27 cellular contexts compared by ENCODE assay signal in the genomic region with DNA sequence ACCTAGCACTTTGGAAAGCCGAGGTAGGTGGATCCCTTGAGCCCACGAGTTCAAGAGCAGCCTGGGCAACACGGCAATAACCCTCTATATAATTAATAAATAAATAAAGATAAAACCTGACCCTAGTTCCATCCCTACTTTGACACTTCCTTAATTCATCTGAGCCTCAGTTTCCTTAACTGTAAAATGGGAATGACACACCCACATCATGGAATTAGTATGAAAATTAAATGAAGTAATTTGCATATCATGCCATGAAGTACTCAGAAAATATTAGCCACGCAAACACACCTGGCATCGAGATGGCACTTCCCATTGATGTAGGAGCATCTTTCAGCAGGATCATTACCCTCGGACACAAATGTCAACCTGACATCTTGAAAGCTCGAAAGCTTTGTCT. TPM values are rescaled to one million over a fixed set of nuclear protein-coding genes. Genes with fewer than 3 reads are reported as not detected.
DNase-seq lines count a peak whose midpoint lies in the region; ATAC-seq, FAIRE-seq and TF ChIP-seq lines count a peak whose summit lies in the region.
"Had no signal": no experiment of that assay in that cellular context is flagged by ENCODE, and none has a peak within 500 bp of the region (broad histone marks: within the 10 kb centered on the region; RNA-seq: fewer than 3 reads in every experiment).

No MANE protein-coding gene starts in this region.

- TF ChIP-seq EP300 in H1 (IDR thresholded peaks at IDR 0.05; ENCODE audit: borderline replicate concordance in 1 of 2, low read depth in 2 of 2, low read length in 2 of 2), result no peak

- H3K4ac ChIP-seq in H1 (replicated peaks; ENCODE audit: insufficient read length, low read depth, low read length), result no peak overlapping the region

- H3K9me3 ChIP-seq in left ventricle myocardium inferior (replicated peaks) (no peaks in the 10 kb centered on the region), H1 (ENCODE audit: insufficient read depth in 2 of 2, low read depth in 1 of 2, low read length in 1 of 2) (no peaks in the 10 kb centered on the region), aorta (ENCODE audit: control insufficient read depth, low read length) (no peaks in the 10 kb centered on the region)
- H3K9me3 ChIP-seq: mucosa of descending colon, prostate gland had no signal

- peaks cover 31% of the 10 kb centered on the region for H3K36me3 Mint-ChIP-seq in osteocyte (ENCODE audit: unreplicated experiment)

- H3K27me3 Mint-ChIP-seq in osteocyte (ENCODE audit: unreplicated experiment), result no peaks in the 10 kb centered on the region
- H3K27me3 Mint-ChIP-seq: activated CD4-positive, alpha-beta T cell treated with anti-CD3 and anti-CD28 coated beads, Interleukin-2, amount 10 ng/mL, durations not matched to agents 24 days and 14 days; activated CD8-positive, alpha-beta memory T cell treated with anti-CD3 and anti-CD28 coated beads, Interleukin-2, amount 10 ng/mL, durations not matched to agents 7 days and 5 days; activated T-helper 17 cell treated with anti-CD3 and anti-CD28 coated beads, Interleukin-2, amount 50 U/mL, for 72 hours had no signal

- H3K4me3 Mint-ChIP-seq in osteocyte (ENCODE audit: unreplicated experiment), result no peak overlapping the region
- H3K4me3 Mint-ChIP-seq: activated CD4-positive, alpha-beta T cell treated with anti-CD3 and anti-CD28 coated beads, Interleukin-2, amount 10 ng/mL, durations not matched to agents 24 days and 14 days; activated CD8-positive, alpha-beta memory T cell treated with anti-CD3 and anti-CD28 coated beads, Interleukin-2, amount 10 ng/mL, durations not matched to agents 7 days and 5 days; activated T-helper 17 cell treated with anti-CD3 and anti-CD28 coated beads, Interleukin-2, amount 50 U/mL, for 72 hours; neural progenitor cell had no signal

- H3K79me2 ChIP-seq in H1 (ENCODE audit: control insufficient read depth in 1 of 2, insufficient read depth in 2 of 2, low read length in 2 of 2), result peaks cover 53 to 97% of the 10 kb centered on the region in 2 experiments

- H3K56ac ChIP-seq in H1 (replicated peaks; ENCODE audit: insufficient read length, low read depth, low read length), result no peak overlapping the region

- no peak for FAIRE-seq in H1 (lab: Jason Lieb, UNC)
- FAIRE-seq: A204.1, bronchial epithelial cell, D721Med, GM18507 had no signal

- H3K4me3 ChIP-seq in left ventricle myocardium inferior (no peak overlapping the region), H1 (ENCODE audit: extremely low read depth in 1 of 4, insufficient read depth in 2 of 4, low read depth in 3 of 4, low read length in 4 of 4) (no peak overlapping the region), aorta (ENCODE audit: low read length in 2 of 2) (no peak overlapping the region)
- H3K4me3 ChIP-seq: mucosa of descending colon, neural progenitor cell, prostate gland had no signal

- no peak for TF ChIP-seq POLR2A in H1 (IDR thresholded peaks at IDR 0.05; ENCODE audit: control extremely low read depth in 1 of 2, low read depth in 2 of 2, low read length in 2 of 2)
- TF ChIP-seq POLR2A in erythroblast (IDR thresholded peaks at IDR 0.05; ENCODE audit: low read length), result no peak

- no peaks in the 10 kb centered on the region for H3K23me2 ChIP-seq in H1 (ENCODE audit: low read depth, low read length)

- no peak overlapping the region for H2BK5ac ChIP-seq in H1 (ENCODE audit: low read depth, low read length)

- H2AK5ac ChIP-seq in H1 (ENCODE audit: low read depth, low read length), result no peak overlapping the region

- no peak overlapping the region for H2AFZ ChIP-seq in H1 (ENCODE audit: low read length)
- H2AFZ ChIP-seq: neural progenitor cell had no signal

- no peak overlapping the region for H3K9ac ChIP-seq in H1 (replicated peaks in 1 of 4; ENCODE audit: extremely low read depth in 1 of 4, low read depth in 3 of 4, low read length in 3 of 4)
- H3K9ac ChIP-seq: neural progenitor cell had no signal

- H3K4me2 ChIP-seq in H1 (ENCODE audit: insufficient read depth in 1 of 2, low read depth in 2 of 2, low read length in 2 of 2), result no peak overlapping the region
- H3K4me2 ChIP-seq: neural progenitor cell had no signal

- TF ChIP-seq CTCF in left ventricle myocardium inferior (IDR thresholded peaks at IDR 0.05; ENCODE audit: borderline replicate concordance), result no peak
- no peak for TF ChIP-seq CTCF in H1 (IDR thresholded peaks at IDR 0.05; ENCODE audit: control extremely low read depth in 1 of 3, insufficient read depth in 1 of 3, low read depth in 1 of 3, low read length in 3 of 3)
- no peak for TF ChIP-seq CTCF in osteocyte (IDR thresholded peaks at IDR 0.05)

- H3K14ac ChIP-seq in H1 (ENCODE audit: insufficient read length), result no peak overlapping the region

- H3K18ac ChIP-seq in H1 (ENCODE audit: extremely low read depth, low read length), result no peak overlapping the region

- H2BK15ac ChIP-seq in H1 (ENCODE audit: low read length), result no peak overlapping the region

- H4K8ac ChIP-seq in H1 (ENCODE audit: extremely low read depth, insufficient read depth, low read length), result no peak overlapping the region

- H3K27ac ChIP-seq in left ventricle myocardium inferior (replicated peaks) (peak overlapping the region; percentile 81), H1 (ENCODE audit: low read depth, low read length) (no peak overlapping the region), aorta (ENCODE audit: low read depth in 1 of 2, low read length in 2 of 2) (no peak overlapping the region)
- H3K27ac ChIP-seq: HL-60, neural progenitor cell had no signal

- H2BK120ac ChIP-seq in H1 (replicated peaks; ENCODE audit: low read depth, low read length), result no peak overlapping the region

- H3K4me1 ChIP-seq in left ventricle myocardium inferior (peaks cover 86% of the 10 kb centered on the region), H1 (replicated peaks in 1 of 4; ENCODE audit: control insufficient read depth in 3 of 4, insufficient read depth in 4 of 4, low read length in 3 of 4) (peaks cover 5 to 23% (median 14%) of the 10 kb centered on the region in 4 experiments; a peak in 6 of 7 replicates), aorta (ENCODE audit: control insufficient read depth in 1 of 2, insufficient read depth in 2 of 2, low read length in 2 of 2) (peaks cover 4% of the 10 kb centered on the region in 2 donors)

- peak overlapping the region; percentile 22 for H4K91ac ChIP-seq in H1 (replicated peaks; ENCODE audit: insufficient read length, low read length)

- peak overlapping the region; percentile 41 for H3K27ac Mint-ChIP-seq in osteocyte (ENCODE audit: unreplicated experiment)
- H3K27ac Mint-ChIP-seq: activated CD4-positive, alpha-beta T cell treated with anti-CD3 and anti-CD28 coated beads, Interleukin-2, amount 10 ng/mL, durations not matched to agents 24 days and 14 days; activated CD8-positive, alpha-beta memory T cell treated with anti-CD3 and anti-CD28 coated beads, Interleukin-2, amount 10 ng/mL, durations not matched to agents 7 days and 5 days; activated T-helper 17 cell treated with anti-CD3 and anti-CD28 coated beads, Interleukin-2, amount 50 U/mL, for 72 hours had no signal

- H3K36me3 ChIP-seq in left ventricle myocardium inferior, result no peaks in the 10 kb centered on the region
- H3K36me3 ChIP-seq in H1 (ENCODE audit: control insufficient read depth in 2 of 4, insufficient read depth in 4 of 4, low read length in 3 of 4), result peaks cover 0 to 18% (median 4%) of the 10 kb centered on the region in 4 experiments; a peak in 3 of 8 replicates
- H3K36me3 ChIP-seq in aorta (ENCODE audit: control insufficient read depth in 1 of 2, insufficient read depth in 2 of 2, low read length in 1 of 2), result no peaks in the 10 kb centered on the region
- H3K36me3 ChIP-seq: neural progenitor cell, prostate gland had no signal

- intact Hi-C loops in left ventricle myocardium inferior (cut with micrococcal nuclease) (no loop called here), Right ventricle myocardium inferior (cut with DNase I) (loop anchor here (2.0 kb wide), 1 partner anchor 13 kb away; no protein-coding TSS in a partner anchor), aorta (cut with DNase I) (no loop called here)

- H4K20me1 ChIP-seq in H1 (replicated peaks in 1 of 2; ENCODE audit: control insufficient read depth in 1 of 2, insufficient read depth in 2 of 2, low read length in 2 of 2), result peaks cover 11 to 34% of the 10 kb centered on the region in 2 experiments

- 97% methylated on average over 7 of the region's 7 CpGs; no CpG with 5 or more reads in 1 of the 2 experiments for WGBS in H1 (ENCODE audit: extremely low coverage in 1 of 2, insufficient coverage in 1 of 2, insufficient read length in 1 of 2, insufficient replicate concordance in 2 of 2, low coverage in 1 of 2, low lambda C conversion rate in 2 of 2, missing lambda C conversion rate in 1 of 2), 2 experiments
- WGBS in aorta, 2 donors, result 96 to 97% methylated on average over 7 of the region's 7 CpGs

- DNase-seq in left ventricle myocardium inferior, result no peak
- DNase-seq in Right ventricle myocardium inferior (ENCODE audit: missing footprints), result no peak
- no peak for DNase-seq in H1 (ENCODE audit: low read depth in 1 of 2, low spot score in 2 of 2)
- no peak for DNase-seq in osteocyte (ENCODE audit: extremely low spot score, unreplicated experiment)
- no peak for DNase-seq in SKM-1 (lab: John Stamatoyannopoulos, UW; ENCODE audit: unreplicated experiment)
- no peak for DNase-seq in aorta
- no peak for DNase-seq in erythroblast (lab: John Stamatoyannopoulos, UW)
- DNase-seq: activated CD4-positive, alpha-beta T cell treated with anti-CD3 and anti-CD28 coated beads, Interleukin-2, amount 10 ng/mL, durations not matched to agents 24 days and 14 days; activated CD8-positive, alpha-beta memory T cell treated with anti-CD3 and anti-CD28 coated beads, Interleukin-2, amount 10 ng/mL, durations not matched to agents 7 days and 5 days; mucosa of descending colon; NCI-H146; NCI-H2171; NCI-H524 treated with DMSO at 0.1 percent for 48 hours; SIG-M5; stimulated activated CD4-positive, alpha-beta T cell treated with anti-CD3 and anti-CD28 coated beads, Interleukin-4, amount 100 ng/mL, for 1 hour; stimulated activated naive CD8-positive, alpha-beta T cell treated with anti-CD3 and anti-CD28 coated beads, Interleukin-15, Interleukin-2, amounts not matched to agents 100 U/mL and 50 U/mL, for 24 hours; T-helper 1 cell had no signal

- no peak for ATAC-seq in Right ventricle myocardium inferior
- no peak for ATAC-seq in HG03045 (IDR thresholded peaks at IDR 0.05; ENCODE audit: unreplicated experiment)
- no peak for ATAC-seq in aorta (ENCODE audit: low FRiP score)
- ATAC-seq: activated CD8-positive, alpha-beta memory T cell treated with anti-CD3 and anti-CD28 coated beads, Interleukin-2, amount 10 ng/mL, durations not matched to agents 7 days and 5 days; activated T-helper 17 cell treated with anti-CD3 and anti-CD28 coated beads, Interleukin-2, amount 50 U/mL, for 72 hours; esophagus mucosa; mucosa of descending colon; stimulated activated naive CD8-positive, alpha-beta T cell treated with anti-CD3 and anti-CD28 coated beads, Interleukin-15, Interleukin-2, amounts not matched to agents 100 U/mL and 50 U/mL, for 24 hours had no signal

- no peak overlapping the region for H3K23ac ChIP-seq in H1 (ENCODE audit: insufficient read length)

- H3K4me1 Mint-ChIP-seq in osteocyte (ENCODE audit: unreplicated experiment), result peaks cover 65% of the 10 kb centered on the region

- CTCF ChIA-PET in H1 (lab: Charles Lee; ENCODE audit: partially characterized antibody), result interaction anchor here (1.0 kb wide), 1 partner anchor 31 kb away, joined by 3 read pairs; no protein-coding TSS in a partner anchor

- POLR2A ChIA-PET in H1 (lab: Charles Lee; ENCODE audit: partially characterized antibody), result interaction anchor here (1.8 to 42.1 kb wide), 4 partner anchors 11 to 23 kb away, joined by 7 to 1191 read pairs (median 20); no protein-coding TSS in a partner anchor

- H3K27me3 ChIP-seq in left ventricle myocardium inferior (ENCODE audit: low read depth) (no peaks in the 10 kb centered on the region), H1 (replicated peaks in 1 of 4; ENCODE audit: control insufficient read depth in 3 of 4, extremely low read depth in 1 of 4, insufficient read depth in 3 of 4, low read length in 3 of 4) (no peaks in the 10 kb centered on the region), aorta (ENCODE audit: control insufficient read depth in 1 of 2, insufficient read depth in 2 of 2, low read length in 1 of 2) (no peaks in the 10 kb centered on the region)
- H3K27me3 ChIP-seq: neural progenitor cell had no signal

- peaks cover 13% of the 10 kb centered on the region for H3K79me1 ChIP-seq in H1 (ENCODE audit: low read depth, low read length)

- H2BK12ac ChIP-seq in H1 (ENCODE audit: low read depth, low read length), result no peak overlapping the region

- no peaks in the 10 kb centered on the region for H3K9me3 Mint-ChIP-seq in osteocyte (ENCODE audit: unreplicated experiment)
- H3K9me3 Mint-ChIP-seq: activated CD4-positive, alpha-beta T cell treated with anti-CD3 and anti-CD28 coated beads, Interleukin-2, amount 10 ng/mL, durations not matched to agents 24 days and 14 days; activated T-helper 17 cell treated with anti-CD3 and anti-CD28 coated beads, Interleukin-2, amount 50 U/mL, for 72 hours; neural progenitor cell had no signal

- H4K5ac ChIP-seq in H1 (ENCODE audit: insufficient read length, low read depth, low read length), result no peak overlapping the region

- no peak for TF ChIP-seq RAD21 in H1 (IDR thresholded peaks at IDR 0.05 in 1 of 2, conservative IDR thresholded peaks at IDR 0.05 in 1 of 2; ENCODE audit: low read depth in 2 of 2, low read length in 2 of 2)

- no peak overlapping the region for H2BK20ac ChIP-seq in H1 (ENCODE audit: low read length)

RNA-seq across cellular contexts. Expression of a gene that starts 19.1 kb away (rescaled TPM):
- total RNA-seq in left ventricle myocardium inferior (37.9 TPM), Right ventricle myocardium inferior (36.1 TPM), osteocyte (96.5 and 111 TPM in 2 replicates), aorta (10 to 100 TPM; 19.1 to 27.4 TPM)
- 163 TPM in 2 replicates for total RNA-seq in H1 (2021; fragmentation: NEBNext Ultra II Directional; extraction: Animal tissue kit (Norgen Biotek cat#: 25700))
- polyA plus RNA-seq in H1 (2011; rRNA removed) (50.5 and 58.5 TPM in 2 replicates), aorta (1 to 10 TPM; 4.5 to 9.1 TPM)
- polyA plus RNA-seq in H1 (2011; cell fraction: cytosol; rRNA removed), result 66.1 TPM
- polyA plus RNA-seq in H1 (2011; cell fraction: nucleus; rRNA removed), result 123 TPM
- polyA plus RNA-seq in H1 (2012, experiment 1 of 2), result 71.7 to 113 TPM (median 77.5 TPM) in 4 replicates
- 9.8 TPM for polyA plus RNA-seq in H1 (2012, experiment 2 of 2)
- polyA plus RNA-seq in H1 (2013, experiment 1 of 2), result 70.7 TPM
- polyA plus RNA-seq in H1 (2013, experiment 2 of 2), result 69.6 TPM
- polyA minus RNA-seq in H1 (2011; rRNA and poly(A)+ RNA removed), result 67.9 and 102 TPM in 2 replicates
- 53.2 TPM for polyA minus RNA-seq in H1 (2011; cell fraction: cytosol; rRNA and poly(A)+ RNA removed)
- 91.2 TPM for polyA minus RNA-seq in H1 (2011; cell fraction: nucleus; rRNA and poly(A)+ RNA removed)
